ENCODE assay signal across 1 cellular context in the genomic region with DNA sequence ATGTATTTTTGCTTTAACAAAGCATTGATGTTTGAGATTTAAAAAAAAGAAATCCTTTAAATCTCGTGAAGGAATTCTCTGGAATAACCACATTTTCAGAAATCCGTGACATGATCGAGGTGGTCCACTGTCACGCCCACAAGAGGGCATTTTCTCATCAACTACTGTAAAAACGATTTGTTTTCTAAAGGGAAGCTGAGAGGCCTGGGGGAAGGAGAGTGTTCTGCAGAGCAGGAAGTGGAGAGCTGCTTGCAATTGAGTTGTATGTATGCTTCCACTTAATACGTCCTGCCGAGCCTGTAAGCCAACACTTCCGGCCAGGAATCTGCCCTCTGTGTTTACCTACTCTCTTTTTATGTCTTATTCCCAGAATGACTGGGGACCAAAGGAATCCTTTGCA.
TF ChIP-seq lines count a peak whose summit lies in the region.

No MANE protein-coding gene starts in this region.

TF ChIP-seq in SK-N-SH, 30 proteins besides CTCF, POLR2A, EP300 and RAD21 (continued from another document):
- TF ChIP-seq PBX3 (IDR thresholded peaks at IDR 0.05) (no peak), MEF2A (IDR thresholded peaks at IDR 0.05; ENCODE audit: borderline replicate concordance, low read depth) (no peak)
